23 cellular contexts compared by ENCODE assay signal in genomic region chr2:212414699-212415309, GRCh38.
DNase-seq lines count a peak whose midpoint lies in the region; ATAC-seq and TF ChIP-seq lines count a peak whose summit lies in the region.
"Had no signal": no experiment of that assay in that cellular context is flagged by ENCODE, and none has a peak within 500 bp of the region (broad histone marks: within the 10 kb centered on the region; RNA-seq: fewer than 3 reads in every experiment).

No MANE protein-coding gene starts in this region.

- no peak overlapping the region for H3K4me3 ChIP-seq in AG09309 (ENCODE audit: control insufficient read depth, low read depth, low read length)
- H3K4me3 ChIP-seq: heart left ventricle, transverse colon had no signal

- ATAC-seq in left colon: no peak
- ATAC-seq: heart left ventricle; natural killer cell treated with Interleukin-12 subunit alpha and Interleukin-12 subunit beta and Interleukin-15 and Interleukin-18, amount 100 ng/mL, for 72 hours; stimulated activated effector memory CD8-positive, alpha-beta T cell treated with anti-CD3 and anti-CD28 coated beads, Interleukin-12 subunit alpha, Interleukin-12 subunit beta, amount 100 ng/mL, for 72 hours had no signal

- intact Hi-C loops in left colon (cut with DNase I, micrococcal nuclease): no loop called here

- TF ChIP-seq CTCF in AG09309 (IDR thresholded peaks at IDR 0.05; ENCODE audit: control insufficient read depth, insufficient read depth, low read depth, low read length, missing control alignments): no peak

- DNase-seq in AG09309 (ENCODE audit: low read depth): peak; percentile 42
- DNase-seq in NCI-H446 (lab: John Stamatoyannopoulos, UW): peak; percentile 78 to 88
- DNase-seq in dedifferentiated amniotic fluid mesenchymal stem cell (ENCODE audit: extremely low spot score): peak; percentile 22
- DNase-seq in midbrain (lab: John Stamatoyannopoulos, UW): peak; percentile 43
- DNase-seq in left colon: no peak
- no peak for DNase-seq in effector CD8-positive, alpha-beta T cell (lab: John Stamatoyannopoulos, UW)
- DNase-seq in islet precursor cell: no peak
- DNase-seq in cerebellar nuclear complex (lab: John Stamatoyannopoulos, UW): no peak
- DNase-seq: ACHN; activated CD4-positive, alpha-beta memory T cell treated with anti-CD3 and anti-CD28 coated beads for 36 hours; activated naive CD4-positive, alpha-beta T cell treated with anti-CD3 and anti-CD28 coated beads for 36 hours; activated T-cell treated with anti-CD3 and anti-CD28 coated beads, Interleukin-2, amount 50 U/mL, for 1 hour; brain microvascular endothelial cell; heart left ventricle; HFFc6; immature natural killer cell; NCI-H2081; NCI-H510A; Right ventricle myocardium superior; transverse colon; WERI-Rb-1 had no signal

Comparison
In these comparisons a context has a peak if more than half of its experiments do, and no peak if none do; other contexts are left out.
1. DNase-seq: peak in AG09309 (single experiment), NCI-H446 (2 of 2), dedifferentiated amniotic fluid mesenchymal stem cell (single experiment) and midbrain (single experiment); none in left colon (0 of 2), effector CD8-positive, alpha-beta T cell (single experiment), islet precursor cell (single experiment) and cerebellar nuclear complex (0 of 2).